Comparison of ENCODE assay signal across 22 cellular contexts in genomic region chr22:40388231-40388630, GRCh38. TPM values are rescaled to one million over a fixed set of nuclear protein-coding genes. Genes with fewer than 3 reads are reported as not detected.
DNase-seq lines count a peak whose midpoint lies in the region; ATAC-seq and TF ChIP-seq lines count a peak whose summit lies in the region.
"Had no signal": no experiment of that assay in that cellular context is flagged by ENCODE, and none has a peak within 500 bp of the region (broad histone marks: within the 10 kb centered on the region; RNA-seq: fewer than 3 reads in every experiment).

No MANE protein-coding gene starts in this region.

- POLR2A ChIA-PET in CD4-positive, alpha-beta memory T cell (lab: Charles Lee; ENCODE audit: partially characterized antibody): no interaction called here

- no peak overlapping the region for H3K9ac ChIP-seq in colonic mucosa (ENCODE audit: low read depth in 2 of 2, low read length in 2 of 2)

- no peak overlapping the region for H3K4me3 Mint-ChIP-seq in CD4-positive, alpha-beta memory T cell
- H3K4me3 Mint-ChIP-seq: activated CD4-positive, alpha-beta memory T cell treated with anti-CD3 and anti-CD28 coated beads, Interleukin-2, amount 10 ng/mL, durations not matched to agents 7 days and 5 days; endodermal cell had no signal

- CTCF ChIA-PET in CD4-positive, alpha-beta memory T cell (lab: Charles Lee; ENCODE audit: partially characterized antibody): no interaction called here

- H3K27me3 ChIP-seq in CD4-positive, alpha-beta memory T cell (ENCODE audit: insufficient read depth, low read length): no peaks in the 10 kb centered on the region
- H3K27me3 ChIP-seq in colonic mucosa (no peaks in the 10 kb centered on the region), neutrophil (no peaks in the 10 kb centered on the region)
- H3K27me3 ChIP-seq: heart left ventricle, Peyer's patch, sigmoid colon, SJSA1, testis had no signal

- H3K27me3 Mint-ChIP-seq in CD4-positive, alpha-beta memory T cell: no peaks in the 10 kb centered on the region
- H3K27me3 Mint-ChIP-seq: activated CD4-positive, alpha-beta memory T cell treated with anti-CD3 and anti-CD28 coated beads, Interleukin-2, amount 10 ng/mL, durations not matched to agents 7 days and 5 days had no signal

- H3K9me3 Mint-ChIP-seq in CD4-positive, alpha-beta memory T cell: peaks cover 0 to 2% (median 0%) of the 10 kb centered on the region in 8 donors
- H3K9me3 Mint-ChIP-seq: activated CD4-positive, alpha-beta memory T cell treated with anti-CD3 and anti-CD28 coated beads, Interleukin-2, amount 10 ng/mL, durations not matched to agents 7 days and 5 days; endodermal cell had no signal

- H3K9me3 ChIP-seq in CD4-positive, alpha-beta memory T cell (ENCODE audit: control insufficient read depth in 1 of 2, low read length in 2 of 2): no peaks in the 10 kb centered on the region
- H3K9me3 ChIP-seq in colonic mucosa (no peaks in the 10 kb centered on the region), neutrophil (no peaks in the 10 kb centered on the region)
- H3K9me3 ChIP-seq: HAP-1, heart left ventricle, left ventricle myocardium inferior, mucosa of descending colon, Peyer's patch, sigmoid colon, SJSA1, testis had no signal

- intact Hi-C loops in CD4-positive, alpha-beta memory T cell (cut with micrococcal nuclease): no loop called here
- intact Hi-C loops in colonic mucosa (cut with DNase I): no loop called here

- H3K4me3 ChIP-seq in CD4-positive, alpha-beta memory T cell (ENCODE audit: low read length in 2 of 2): no peak overlapping the region
- H3K4me3 ChIP-seq in colonic mucosa (no peak overlapping the region), neutrophil (ENCODE audit: low read depth in 1 of 2, low read length in 1 of 2) (no peak overlapping the region)
- H3K4me3 ChIP-seq: coronary artery, HAP-1, heart left ventricle, left ventricle myocardium inferior, mucosa of descending colon, Peyer's patch, sigmoid colon, SJSA1, testis had no signal

- TF ChIP-seq CTCF in 22Rv1 (IDR thresholded peaks at IDR 0.05) (no peak), colonic mucosa (IDR thresholded peaks at IDR 0.05) (no peak), neutrophil (IDR thresholded peaks at IDR 0.05) (no peak)

- H3K36me3 ChIP-seq in CD4-positive, alpha-beta memory T cell (ENCODE audit: insufficient read depth, low read length): no peaks in the 10 kb centered on the region
- H3K36me3 ChIP-seq in colonic mucosa (no peaks in the 10 kb centered on the region), neutrophil (no peaks in the 10 kb centered on the region)
- H3K36me3 ChIP-seq: HAP-1, heart left ventricle, left ventricle myocardium inferior, Peyer's patch, sigmoid colon had no signal

- ATAC-seq in GM18517 (IDR thresholded peaks at IDR 0.05; ENCODE audit: unreplicated experiment) (no peak), HG02840 (IDR thresholded peaks at IDR 0.05; ENCODE audit: low FRiP score, unreplicated experiment) (no peak), GM19328 (IDR thresholded peaks at IDR 0.05; ENCODE audit: unreplicated experiment) (no peak)

- peaks cover 40 to 69% (median 53%) of the 10 kb centered on the region in 4 donors for H3K4me1 Mint-ChIP-seq in CD4-positive, alpha-beta memory T cell

- DNase-seq in CD4-positive, alpha-beta memory T cell: no peak
- no peak for DNase-seq in colonic mucosa
- DNase-seq: activated CD4-positive, alpha-beta memory T cell treated with anti-CD3 and anti-CD28 coated beads, Interleukin-2, amount 10 ng/mL, durations not matched to agents 7 days and 5 days; activated T-cell treated with anti-CD3 and anti-CD28 coated beads, Interleukin-2, amount 50 U/mL, for 48 hours; DMS79 treated with DMSO at 0.1 percent for 48 hours; endodermal cell; heart left ventricle; left ventricle myocardium inferior; NCI-H1105 treated with DMSO at 0.1 percent for 48 hours; sigmoid colon; T-helper 2 cell; testis had no signal

- H3K27ac Mint-ChIP-seq in CD4-positive, alpha-beta memory T cell: peak overlapping the region in 4 of 7 donors; percentile 47 to 70 (median 60)
- H3K27ac Mint-ChIP-seq: activated CD4-positive, alpha-beta memory T cell treated with anti-CD3 and anti-CD28 coated beads, Interleukin-2, amount 10 ng/mL, durations not matched to agents 7 days and 5 days had no signal

- H3K4me1 ChIP-seq in CD4-positive, alpha-beta memory T cell (ENCODE audit: insufficient read depth, low read length): peaks cover 30% of the 10 kb centered on the region
- peaks cover 6% of the 10 kb centered on the region for H3K4me1 ChIP-seq in colonic mucosa
- H3K4me1 ChIP-seq in neutrophil (ENCODE audit: control insufficient read depth in 1 of 2, insufficient read depth in 1 of 2, low read depth in 1 of 2, low read length in 1 of 2): peaks cover 57 to 66% of the 10 kb centered on the region in 2 experiments
- H3K4me1 ChIP-seq: HAP-1, testis had no signal

- H3K36me3 Mint-ChIP-seq in CD4-positive, alpha-beta memory T cell: peaks cover 12 to 13% of the 10 kb centered on the region in 2 donors

- peak overlapping the region; percentile 63 for H3K27ac ChIP-seq in 22Rv1
- H3K27ac ChIP-seq in CD4-positive, alpha-beta memory T cell (ENCODE audit: low read depth, low read length): no peak overlapping the region
- H3K27ac ChIP-seq in colonic mucosa: peak overlapping the region; percentile 72
- peak overlapping the region; percentile 46 for H3K27ac ChIP-seq in neutrophil
- H3K27ac ChIP-seq: coronary artery, heart left ventricle, left ventricle myocardium inferior, sigmoid colon, SJSA1, testis had no signal

RNA-seq across cellular contexts. Expression of gene SGSM3, which starts 17.8 kb away (rescaled TPM):
- 10 to 100 TPM; 87.5 to 90.0 TPM for total RNA-seq in CD4-positive, alpha-beta memory T cell
- polyA plus RNA-seq in CD4-positive, alpha-beta memory T cell: 10 to 100 TPM; 30.5 to 58.2 TPM
- total RNA-seq in colonic mucosa: 100 to 1,000 TPM; 108 to 146 TPM

RNA-seq across cellular contexts. Expression of gene ADSL, which starts 41.9 kb away (rescaled TPM):
- 10 to 100 TPM; 63.3 to 81.1 TPM for total RNA-seq in CD4-positive, alpha-beta memory T cell
- 100 to 1,000 TPM; 138 to 199 TPM for polyA plus RNA-seq in CD4-positive, alpha-beta memory T cell
- 10 to 100 TPM; 26.4 to 47.0 TPM for total RNA-seq in colonic mucosa
